In genomic region chr14:21768116-21768874, GRCh38 we compare ENCODE assay signal across 8 cellular contexts.
DNase-seq lines count a peak whose midpoint lies in the region; ATAC-seq lines count a peak whose summit lies in the region.

No MANE protein-coding gene starts in this region.

- peaks cover 6% of the 10 kb centered on the region for H3K9me3 Mint-ChIP-seq in stimulated activated memory B cell treated with anti-CD40 and anti-IgM and Interleukin-4, amounts not matched to agents 10 μg/mL and 1 μg/mL and 100 μg/mL, for 72 hours

- DNase-seq in NCI-H1417 (lab: John Stamatoyannopoulos, UW) (peak in 2 of 3 experiments; percentile 7 to 23), NCI-H1417 treated with DMSO at 0.1 percent for 48 hours (lab: John Stamatoyannopoulos, UW) (no peak), SK-N-DZ (ENCODE audit: low spot score) (peak; percentile 8)

- no peaks in the 10 kb centered on the region for H3K4me1 Mint-ChIP-seq in stimulated activated memory B cell treated with anti-CD40 and anti-IgM and Interleukin-4, amounts not matched to agents 10 μg/mL and 1 μg/mL and 100 μg/mL, for 72 hours

- peak; percentile 55 for ATAC-seq in HG02852 (IDR thresholded peaks at IDR 0.05; ENCODE audit: unreplicated experiment)
- ATAC-seq in esophagus mucosa: peak; percentile 53
- ATAC-seq in stimulated activated memory B cell treated with anti-CD40 and anti-IgM and Interleukin-4, amounts not matched to agents 10 μg/mL and 1 μg/mL and 100 μg/mL, for 72 hours: peak; percentile 45
- no peak for ATAC-seq in HG03159 (IDR thresholded peaks at IDR 0.05; ENCODE audit: unreplicated experiment)
- no peak for ATAC-seq in HG03520 (IDR thresholded peaks at IDR 0.05; ENCODE audit: unreplicated experiment)

- H3K27me3 Mint-ChIP-seq in stimulated activated memory B cell treated with anti-CD40 and anti-IgM and Interleukin-4, amounts not matched to agents 10 μg/mL and 1 μg/mL and 100 μg/mL, for 72 hours: no peaks in the 10 kb centered on the region

- H3K36me3 Mint-ChIP-seq in stimulated activated memory B cell treated with anti-CD40 and anti-IgM and Interleukin-4, amounts not matched to agents 10 μg/mL and 1 μg/mL and 100 μg/mL, for 72 hours: no peaks in the 10 kb centered on the region

- no peak overlapping the region for H3K4me3 Mint-ChIP-seq in stimulated activated memory B cell treated with anti-CD40 and anti-IgM and Interleukin-4, amounts not matched to agents 10 μg/mL and 1 μg/mL and 100 μg/mL, for 72 hours

- H3K27ac Mint-ChIP-seq in stimulated activated memory B cell treated with anti-CD40 and anti-IgM and Interleukin-4, amounts not matched to agents 10 μg/mL and 1 μg/mL and 100 μg/mL, for 72 hours: no peak overlapping the region

Comparison
In these comparisons a context has a peak if more than half of its experiments do, and no peak if none do; other contexts are left out.
1. ATAC-seq: peak in HG02852 (single experiment), esophagus mucosa (single experiment) and stimulated activated memory B cell treated with anti-CD40 and anti-IgM and Interleukin-4, amounts not matched to agents 10 μg/mL and 1 μg/mL and 100 μg/mL, for 72 hours (single experiment); none in HG03159 (single experiment) and HG03520 (single experiment).